8 cellular contexts compared by ENCODE assay signal in genomic region chr20:32743237-32744112, GRCh38. TPM values are rescaled to one million over a fixed set of nuclear protein-coding genes. Genes with fewer than 3 reads are reported as not detected.
DNase-seq lines count a peak whose midpoint lies in the region; ATAC-seq and TF ChIP-seq lines count a peak whose summit lies in the region.

COMMD7 (minus strand) TSS chr20:32743467; CDS start chr20:32743391, 76 bp downstream.

- peak within 1 kb of the TSS; percentile 81 for H3K4me3 ChIP-seq in GM23338

- DNase-seq in DMS53 (lab: John Stamatoyannopoulos, UW) = peak; percentile 95
- DNase-seq in GM23338 (ENCODE audit: low spot score) = peak; percentile 95
- peak; percentile 59 for DNase-seq in NCI-H1105 treated with DMSO at 0.1 percent for 48 hours (lab: John Stamatoyannopoulos, UW)
- DNase-seq in activated CD4-positive, CD25-positive, alpha-beta regulatory T cell (lab: John Stamatoyannopoulos, UW) = peak; percentile 18 to 47 (median 34)
- DNase-seq in cerebellar cortex (ENCODE audit: low spot score) = peak; percentile 78
- peak; percentile 78 for DNase-seq in kidney tubule cell (ENCODE audit: low spot score)
- DNase-seq in stimulated activated CD4-positive, alpha-beta T cell treated with anti-CD3 and anti-CD28 coated beads, Interleukin-1b, Interleukin-23, amount 100 ng/mL, for 24 hours (ENCODE audit: low read depth in 4 of 4, low spot score in 1 of 4) = peak in 3 of 4 experiments; percentile 26 to 68 (median 41)
- DNase-seq in NCI-H1930 (lab: John Stamatoyannopoulos, UW) = no peak

- H3K27me3 ChIP-seq in GM23338 (ENCODE audit: insufficient read depth) = no peaks in the 10 kb centered on the region

- peaks cover 7% of the 10 kb centered on the region; the same call in 2 of the 3 replicates for H3K36me3 Mint-ChIP-seq in GM23338 (ENCODE audit: low read depth)

- peak within 1 kb of the TSS; percentile 99 for H3K27ac ChIP-seq in GM23338 (ENCODE audit: low read depth)

- no peaks in the 10 kb centered on the region for H3K36me3 ChIP-seq in GM23338 (ENCODE audit: insufficient read depth)

- H3K79me2 ChIP-seq in GM23338 (replicated peaks; ENCODE audit: insufficient read depth) = peaks cover 95% of the 10 kb centered on the region

- no peaks in the 10 kb centered on the region for H3K9me3 Mint-ChIP-seq in GM23338

- no peaks in the 10 kb centered on the region for H3K9me2 ChIP-seq in GM23338 (ENCODE audit: insufficient read depth)

- peaks cover 19% of the 10 kb centered on the region for H3K27me3 Mint-ChIP-seq in GM23338 (ENCODE audit: insufficient read depth, low read depth, poor library complexity)

- H3K27ac Mint-ChIP-seq in GM23338 = peak within 1 kb of the TSS; percentile 95

- peak within 1 kb of the TSS; percentile 95 for H3K4me2 ChIP-seq in GM23338

- peak within 1 kb of the TSS; percentile 99 for H3K4me3 Mint-ChIP-seq in GM23338

- peaks cover 25% of the 10 kb centered on the region for H3K4me1 Mint-ChIP-seq in GM23338

- peaks cover 12% of the 10 kb centered on the region for H3F3A ChIP-seq in GM23338 (replicated peaks; ENCODE audit: low read depth)

- no peak within 1 kb of the TSS; the same call in 1 of the 2 replicates for H2AFZ ChIP-seq in GM23338

- peaks cover 27% of the 10 kb centered on the region for H4K20me1 ChIP-seq in GM23338 (replicated peaks; ENCODE audit: insufficient read depth)

- TF ChIP-seq CTCF in GM23338 (conservative IDR thresholded peaks at IDR 0.05; ENCODE audit: low read depth in 2 of 2) = 0 out of 4 replicates have a peak, but pooled peaks of 1 of the 2 experiments have one; percentile 4

- H3K4me1 ChIP-seq in GM23338 (ENCODE audit: insufficient read depth) = peaks cover 48% of the 10 kb centered on the region

- ATAC-seq in GM23338 = peak; percentile 77

TF ChIP-seq in GM23338, 12 proteins besides CTCF, POLR2A, EP300 and RAD21:
- TF ChIP-seq NANOG (IDR thresholded peaks at IDR 0.05; ENCODE audit: borderline replicate concordance) (no peak), STAT1 (IDR thresholded peaks at IDR 0.05; ENCODE audit: unreplicated experiment) (no peak), ZNF331 (CRISPR knock-in tag; IDR thresholded peaks at IDR 0.05; ENCODE audit: low read depth) (no peak), ZNF114 (CRISPR knock-in tag; IDR thresholded peaks at IDR 0.05) (no peak), REST (IDR thresholded peaks at IDR 0.05; ENCODE audit: unreplicated experiment) (no peak), CREB1 (CRISPR knock-in tag; IDR thresholded peaks at IDR 0.05; ENCODE audit: low read depth) (no peak), JUNB (IDR thresholded peaks at IDR 0.05; ENCODE audit: unreplicated experiment) (no peak), POLR2AphosphoS5 (IDR thresholded peaks at IDR 0.05; ENCODE audit: low read depth) (peak; percentile 97), ETS1 (IDR thresholded peaks at IDR 0.05) (peak; percentile 62; the same call in 1 of the 2 replicates)

RNA-seq across cellular contexts. Expression of gene COMMD7, which starts in this region (rescaled TPM):
- total RNA-seq in GM23338 (2014; rRNA removed; shearing (Covaris generic)) = 84.7 and 86.4 TPM in 2 replicates
- polyA plus RNA-seq in GM23338 (2016; fragmentation: Nextera tagmentation; extraction: Ambion mirVana) = 67.3 and 70.4 TPM in 2 replicates

Comparison
In these comparisons a context has a peak if more than half of its experiments do, and no peak if none do; other contexts are left out.
1. DNase-seq: peak in DMS53 (single experiment), GM23338 (single experiment), NCI-H1105 treated with DMSO at 0.1 percent for 48 hours (single experiment), activated CD4-positive, CD25-positive, alpha-beta regulatory T cell (4 of 4), cerebellar cortex (single experiment), kidney tubule cell (single experiment) and stimulated activated CD4-positive, alpha-beta T cell treated with anti-CD3 and anti-CD28 coated beads, Interleukin-1b, Interleukin-23, amount 100 ng/mL, for 24 hours (3 of 4); none in NCI-H1930 (0 of 2).